8 cellular contexts compared by ENCODE assay signal in genomic region chr12:27243804-27244679, GRCh38. TPM values are rescaled to one million over a fixed set of nuclear protein-coding genes. Genes with fewer than 3 reads are reported as not detected.
DNase-seq lines count a peak whose midpoint lies in the region; ATAC-seq and TF ChIP-seq lines count a peak whose summit lies in the region.

Gene STK38L (plus strand): TSS chr12:27244286. CDS start chr12:27297721, 53,435 bp downstream.

- peak within 1 kb of the TSS; percentile 99 for H3K27ac Mint-ChIP-seq in activated naive CD8-positive, alpha-beta T cell

- peak; percentile 29 for TF ChIP-seq CTCF in GM10266 (IDR thresholded peaks at IDR 0.05; ENCODE audit: control insufficient read depth, insufficient read depth, low read depth, missing control alignments)
- peak; percentile 14 for TF ChIP-seq CTCF in NB4 (IDR thresholded peaks at IDR 0.05; ENCODE audit: low read depth, low read length)
- peak; percentile 21 for TF ChIP-seq CTCF in osteoblast (IDR thresholded peaks at IDR 0.05; ENCODE audit: extremely low read depth, low read depth, low read length)
- no peak for TF ChIP-seq CTCF in thoracic aorta (IDR thresholded peaks at IDR 0.05)

- no peaks in the 10 kb centered on the region for H3K9me3 ChIP-seq in osteoblast (ENCODE audit: low read depth, low read length)
- H3K9me3 ChIP-seq in thoracic aorta: no peaks in the 10 kb centered on the region

- peak; percentile 97 for TF ChIP-seq POLR2A in NB4 (IDR thresholded peaks at IDR 0.05; ENCODE audit: extremely low read depth, insufficient read length)

- H4K20me1 ChIP-seq in osteoblast (ENCODE audit: insufficient read depth, low read length): peaks cover 8% of the 10 kb centered on the region

- H3K27ac ChIP-seq in osteoblast (ENCODE audit: low read depth, low read length): peak within 1 kb of the TSS; percentile 85
- peak within 1 kb of the TSS; percentile 98 for H3K27ac ChIP-seq in thoracic aorta

- peak within 1 kb of the TSS; percentile 83 for H3K4me3 ChIP-seq in NB4 (ENCODE audit: low read depth, low read length)
- H3K4me3 ChIP-seq in osteoblast (ENCODE audit: insufficient read depth, low read length): peak within 1 kb of the TSS; percentile 77
- peak within 1 kb of the TSS; percentile 86 for H3K4me3 ChIP-seq in thoracic aorta

- H2AFZ ChIP-seq in osteoblast (ENCODE audit: low read length): peak within 1 kb of the TSS; percentile 87

- H3K27me3 ChIP-seq in osteoblast (ENCODE audit: insufficient read depth, low read length) (no peaks in the 10 kb centered on the region), thoracic aorta (replicated peaks; ENCODE audit: insufficient read depth) (no peaks in the 10 kb centered on the region)

- H3K4me1 ChIP-seq in osteoblast (ENCODE audit: insufficient read depth, low read length): peaks cover 11% of the 10 kb centered on the region
- peaks cover 5 to 15% of the 10 kb centered on the region in 2 donors for H3K4me1 ChIP-seq in thoracic aorta (ENCODE audit: control insufficient read depth in 1 of 2, low read depth in 2 of 2)

- no peaks in the 10 kb centered on the region for H3K9me3 Mint-ChIP-seq in activated naive CD8-positive, alpha-beta T cell (ENCODE audit: low read depth)

- H3K4me2 ChIP-seq in osteoblast (ENCODE audit: insufficient read depth, low read length): peak within 1 kb of the TSS; percentile 88

- ATAC-seq in HG02571 (IDR thresholded peaks at IDR 0.05; ENCODE audit: unreplicated experiment) (peak; percentile 94), thoracic aorta (ENCODE audit: insufficient number of reproducible peaks, low FRiP score, low read depth) (peak; percentile 98)

- H3K4me1 Mint-ChIP-seq in activated naive CD8-positive, alpha-beta T cell (ENCODE audit: low read depth): peaks cover 44% of the 10 kb centered on the region

- H3K4me3 Mint-ChIP-seq in activated naive CD8-positive, alpha-beta T cell: peak within 1 kb of the TSS; percentile 100

- H3K27me3 Mint-ChIP-seq in activated naive CD8-positive, alpha-beta T cell: no peaks in the 10 kb centered on the region

- H3K36me3 ChIP-seq in osteoblast (ENCODE audit: insufficient read depth, low read length) (no peaks in the 10 kb centered on the region), thoracic aorta (no peaks in the 10 kb centered on the region)

- peaks cover 49% of the 10 kb centered on the region for H3K79me2 ChIP-seq in osteoblast (ENCODE audit: insufficient read depth, low read length)

- H3K36me3 Mint-ChIP-seq in activated naive CD8-positive, alpha-beta T cell: peaks cover 8% of the 10 kb centered on the region

- DNase-seq in GM10266 (ENCODE audit: extremely low spot score): peak; percentile 90
- peak; percentile 100 for DNase-seq in NB4 (ENCODE audit: low read depth)
- peak; percentile 68 for DNase-seq in SKM-1 (lab: John Stamatoyannopoulos, UW; ENCODE audit: unreplicated experiment)
- peak; percentile 90 for DNase-seq in glomerular visceral epithelial cell (ENCODE audit: extremely low spot score)
- DNase-seq in osteoblast (ENCODE audit: insufficient read length, low spot score, missing footprints): peak; percentile 95
- DNase-seq in thoracic aorta (ENCODE audit: low spot score): peak; percentile 90

RNA-seq across cellular contexts. Expression of gene STK38L, which starts in this region (rescaled TPM):
- total RNA-seq in osteoblast (64.8 and 68.8 TPM in 2 replicates), thoracic aorta (100 to 1,000 TPM; 216 to 227 TPM)

Comparison
In these comparisons a context has a peak if more than half of its experiments do, and no peak if none do; other contexts are left out.
1. Peak in every context shown above with its lines: DNase-seq, ATAC-seq, H3K4me3 ChIP-seq and H3K27ac ChIP-seq.